Comparison of ENCODE assay signal across 22 cellular contexts in the genomic region with DNA sequence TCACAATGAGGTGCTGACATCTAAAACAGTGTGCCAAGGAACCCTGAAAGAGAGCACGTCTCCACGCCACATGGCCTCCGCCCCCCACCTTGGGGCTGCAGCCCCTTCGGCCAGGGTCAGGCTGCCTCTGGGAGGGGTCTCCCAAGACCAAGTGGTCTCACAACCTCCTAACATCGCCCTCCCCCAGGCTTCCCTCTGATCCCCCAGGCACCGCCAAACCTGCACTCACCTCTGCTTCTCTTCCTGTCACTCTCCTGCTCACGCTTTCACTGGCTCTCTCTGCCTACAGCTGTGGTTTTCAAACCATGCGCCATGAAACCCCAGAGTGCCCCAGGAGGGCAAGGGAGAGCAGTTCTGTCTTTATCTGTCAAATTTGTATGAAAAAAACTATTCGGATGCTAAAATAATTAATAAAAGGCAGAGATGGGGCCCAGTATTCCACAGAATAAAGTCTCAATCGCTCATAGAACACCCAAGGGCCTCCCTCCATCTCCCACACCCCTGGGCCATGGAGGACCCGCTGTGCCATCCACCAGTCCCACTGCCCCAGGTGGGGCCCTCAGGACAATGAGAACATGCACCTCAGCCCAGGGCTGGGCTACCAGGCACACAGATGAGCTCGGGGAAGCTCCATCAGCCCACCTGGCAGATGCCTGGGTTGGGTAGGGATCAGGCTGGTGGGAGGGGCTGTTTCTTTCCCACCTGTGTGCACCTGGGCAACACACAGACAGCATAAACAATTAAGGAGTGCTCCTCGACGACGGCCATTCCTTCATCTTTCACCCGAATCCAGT. TPM values are rescaled to one million over a fixed set of nuclear protein-coding genes. Genes with fewer than 3 reads are reported as not detected.
A peak's percentile ranks its signal among the peaks of the same experiment; 100 is the strongest.
DNase-seq lines count a peak whose midpoint lies in the region; ATAC-seq and TF ChIP-seq lines count a peak whose summit lies in the region.
"Had no signal": no experiment of that assay in that cellular context is flagged by ENCODE, and none has a peak within 500 bp of the region (broad histone marks: within the 10 kb centered on the region; RNA-seq: fewer than 3 reads in every experiment).

No MANE protein-coding gene starts in this region.

- peaks cover 3% of the 10 kb centered on the region for H3K4me1 Mint-ChIP-seq in activated CD4-positive, alpha-beta memory T cell treated with anti-CD3 and anti-CD28 coated beads, Interleukin-2, amount 10 ng/mL, durations not matched to agents 7 days and 5 days

- H3K36me3 ChIP-seq in RWPE2 (ENCODE audit: low read depth) (peaks cover 7% of the 10 kb centered on the region), sigmoid colon (no peaks in the 10 kb centered on the region)
- H3K36me3 ChIP-seq: brain microvascular endothelial cell, gastrocnemius medialis had no signal

- H3K36me3 Mint-ChIP-seq in activated CD4-positive, alpha-beta memory T cell treated with anti-CD3 and anti-CD28 coated beads, Interleukin-2, amount 10 ng/mL, durations not matched to agents 7 days and 5 days (ENCODE audit: low read depth), result no peaks in the 10 kb centered on the region
- H3K36me3 Mint-ChIP-seq: activated naive CD8-positive, alpha-beta T cell had no signal

- no peaks in the 10 kb centered on the region for H3K9me3 Mint-ChIP-seq in activated CD4-positive, alpha-beta memory T cell treated with anti-CD3 and anti-CD28 coated beads, Interleukin-2, amount 10 ng/mL, durations not matched to agents 7 days and 5 days
- H3K9me3 Mint-ChIP-seq: type B pancreatic cell had no signal

- POLR2A ChIA-PET in activated CD4-positive, alpha-beta memory T cell treated with anti-CD3 and anti-CD28 coated beads, Interleukin-2, amount 10 ng/mL, durations not matched to agents 7 days and 5 days (lab: Charles Lee), result no interaction called here

- H3K4me3 ChIP-seq in RWPE2 (ENCODE audit: severe bottlenecking) (no peak overlapping the region), sigmoid colon (no peak overlapping the region)
- H3K4me3 ChIP-seq: gastrocnemius medialis had no signal

- H3K27ac Mint-ChIP-seq in activated CD4-positive, alpha-beta memory T cell treated with anti-CD3 and anti-CD28 coated beads, Interleukin-2, amount 10 ng/mL, durations not matched to agents 7 days and 5 days, result no peak overlapping the region
- H3K27ac Mint-ChIP-seq: activated naive CD8-positive, alpha-beta T cell; type B pancreatic cell; WTC11 had no signal

- TF ChIP-seq EP300 in sigmoid colon (IDR thresholded peaks at IDR 0.05), result no peak

- H3K27me3 ChIP-seq in RWPE2 (ENCODE audit: insufficient read depth, poor library complexity, severe bottlenecking), result no peaks in the 10 kb centered on the region
- H3K27me3 ChIP-seq in sigmoid colon, result no peaks in the 10 kb centered on the region
- H3K27me3 ChIP-seq: brain microvascular endothelial cell, gastrocnemius medialis had no signal

- TF ChIP-seq CTCF in RWPE2 (IDR thresholded peaks at IDR 0.05; ENCODE audit: poor library complexity, severe bottlenecking), result no peak
- TF ChIP-seq CTCF in sigmoid colon (IDR thresholded peaks at IDR 0.05), result no peak

- H3K4me1 ChIP-seq in RWPE2 (ENCODE audit: insufficient read depth, poor library complexity, severe bottlenecking) (peaks cover 18% of the 10 kb centered on the region), sigmoid colon (peaks cover 0 to 83% (median 71%) of the 10 kb centered on the region in 4 donors)

- DNase-seq in RWPE2 (ENCODE audit: low spot score), result peak; percentile 53
- peak; percentile 44 for DNase-seq in sigmoid colon
- DNase-seq in globus pallidus (ENCODE audit: low spot score), result no peak
- no peak for DNase-seq in activated naive CD4-positive, alpha-beta T cell (lab: John Stamatoyannopoulos, UW)
- DNase-seq in activated CD4-positive, alpha-beta memory T cell treated with anti-CD3 and anti-CD28 coated beads, Interleukin-2, amount 10 ng/mL, durations not matched to agents 7 days and 5 days, result no peak
- DNase-seq: activated T-cell treated with anti-CD3 and anti-CD28 coated beads, Interleukin-2, amount 50 U/mL, for 48 hours; brain microvascular endothelial cell; erythroblast; gastrocnemius medialis; Karpas-422; NCI-H1105 treated with DMSO at 0.1 percent for 48 hours; NCI-H510A treated with DMSO at 0.1 percent for 48 hours; OCI-M1; retina; stimulated activated naive CD4-positive, alpha-beta T cell treated with Interleukin-2 at 50 U/mL for 16 hours; T-helper 2 cell had no signal

- H3K9me3 ChIP-seq in RWPE2 (ENCODE audit: severe bottlenecking), result no peaks in the 10 kb centered on the region
- H3K9me3 ChIP-seq in sigmoid colon, result no peaks in the 10 kb centered on the region
- H3K9me3 ChIP-seq: gastrocnemius medialis had no signal

- TF ChIP-seq POLR2A in GM18505 (IDR thresholded peaks at IDR 0.05; ENCODE audit: borderline replicate concordance, extremely low read depth, insufficient read depth, insufficient read length) (no peak), sigmoid colon (IDR thresholded peaks at IDR 0.05) (no peak)

- WGBS in sigmoid colon, 2 donors, result 80 to 91% methylated on average over 16 of the region's 16 CpGs

- intact Hi-C loops in sigmoid colon (cut with DNase I), result no loop called here

- H3K27ac ChIP-seq in RWPE2 (ENCODE audit: poor library complexity, severe bottlenecking) (no peak overlapping the region), sigmoid colon (no peak overlapping the region)
- H3K27ac ChIP-seq: brain microvascular endothelial cell had no signal

- H3K4me3 Mint-ChIP-seq in activated CD4-positive, alpha-beta memory T cell treated with anti-CD3 and anti-CD28 coated beads, Interleukin-2, amount 10 ng/mL, durations not matched to agents 7 days and 5 days, result no peak overlapping the region
- H3K4me3 Mint-ChIP-seq: activated naive CD8-positive, alpha-beta T cell; type B pancreatic cell; WTC11 had no signal

- ATAC-seq in GM18505 (IDR thresholded peaks at IDR 0.05; ENCODE audit: unreplicated experiment) (peak; percentile 67), HG02610 (IDR thresholded peaks at IDR 0.05; ENCODE audit: unreplicated experiment) (peak; percentile 44), RWPE2 (ENCODE audit: low read depth) (no peak), HG02938 (IDR thresholded peaks at IDR 0.05; ENCODE audit: unreplicated experiment) (no peak)
- ATAC-seq: gastrocnemius medialis, WTC11 had no signal

- no peaks in the 10 kb centered on the region for H3K27me3 Mint-ChIP-seq in activated CD4-positive, alpha-beta memory T cell treated with anti-CD3 and anti-CD28 coated beads, Interleukin-2, amount 10 ng/mL, durations not matched to agents 7 days and 5 days
- H3K27me3 Mint-ChIP-seq: activated naive CD8-positive, alpha-beta T cell; type B pancreatic cell had no signal

- CTCF ChIA-PET in activated CD4-positive, alpha-beta memory T cell treated with anti-CD3 and anti-CD28 coated beads, Interleukin-2, amount 10 ng/mL, durations not matched to agents 7 days and 5 days (lab: Charles Lee), result interaction anchor here (0.6 kb wide), 1 partner anchor 290 kb away, joined by 3 read pairs; no protein-coding TSS in a partner anchor

RNA-seq across cellular contexts. Expression of gene CYFIP1, which starts 21.5 kb away (rescaled TPM):
- 10 to 100 TPM; 69.8 to 99.6 (median 77.2) TPM for total RNA-seq in sigmoid colon
- 10 to 100 TPM; 45.0 to 66.4 (median 56.6) TPM for polyA plus RNA-seq in sigmoid colon
- 10 to 100 TPM; 23.1 to 24.9 TPM for total RNA-seq in activated CD4-positive, alpha-beta memory T cell treated with anti-CD3 and anti-CD28 coated beads, Interleukin-2, amount 10 ng/mL, durations not matched to agents 7 days and 5 days

Comparison
In these comparisons a context has a peak if more than half of its experiments do, and no peak if none do; other contexts are left out.
1. ATAC-seq: peak in GM18505 (single experiment) and HG02610 (single experiment); none in RWPE2 (single experiment) and HG02938 (single experiment).
2. DNase-seq: peak in RWPE2 (single experiment) and sigmoid colon (single experiment); none in globus pallidus (single experiment), activated naive CD4-positive, alpha-beta T cell (0 of 4) and activated CD4-positive, alpha-beta memory T cell treated with anti-CD3 and anti-CD28 coated beads, Interleukin-2, amount 10 ng/mL, durations not matched to agents 7 days and 5 days (single experiment).